In genomic region chr13:90070837-90071525, GRCh38 we compare ENCODE assay signal across 27 cellular contexts.
"Had no signal": no experiment of that assay in that cellular context is flagged by ENCODE, and none has a peak within 500 bp of the region (broad histone marks: within the 10 kb centered on the region; RNA-seq: fewer than 3 reads in every experiment).

No MANE protein-coding gene starts in this region.

- H3K27ac ChIP-seq: Peyer's patch, SJSA1 had no signal

- FAIRE-seq: bronchial epithelial cell, colon, TTC549 had no signal

- H3K4me1 ChIP-seq: Peyer's patch, SJSA1 had no signal

- H3K36me3 ChIP-seq: Peyer's patch, SJSA1 had no signal

- H3K27me3 ChIP-seq: Peyer's patch, SJSA1 had no signal

- H3K4me2 ChIP-seq: SK-N-SH had no signal

- H3K9me3 ChIP-seq: Peyer's patch, SJSA1, SK-N-SH had no signal

- H3K9ac ChIP-seq: SK-N-SH had no signal

- H3K9me2 ChIP-seq: SK-N-SH had no signal

- DNase-seq: activated CD4-positive, alpha-beta T cell treated with anti-CD3 and anti-CD28 coated beads, Interleukin-2, amount 10 ng/mL, durations not matched to agents 24 days and 14 days; activated CD4-positive, alpha-beta T cell treated with anti-CD3 and anti-CD28 coated beads, Interleukin-2, amount 50 U/mL, for 4 hours; activated CD8-positive, alpha-beta T cell treated with anti-CD3 and anti-CD28 coated beads for 36 hours; activated gamma-delta T cell; activated naive CD4-positive, alpha-beta T cell treated with Interleukin-2 at 50 U/mL for 16 hours; activated naive CD8-positive, alpha-beta T cell treated with anti-CD3 and anti-CD28 coated beads, Interleukin-2, amount 10 ng/mL, durations not matched to agents 7 days and 5 days; activated T-cell treated with anti-CD3 and anti-CD28 coated beads, Interleukin-2, amount 50 U/mL, for 24 hours; anterior cingulate cortex; caudate nucleus; MM.1S; NCI-H1092; NCI-H1436 treated with DMSO at 0.1 percent for 48 hours; NCI-H1694 treated with DMSO at 0.1 percent for 48 hours; NCI-H2029; NCI-H345; NCI-H524 treated with DMSO at 0.1 percent for 48 hours; NCI-H748 treated with DMSO at 0.1 percent for 48 hours; NK-92 treated with Interleukin-12 subunit alpha and Interleukin-12 subunit beta, amount 100 ng/mL, for 24 hours; PC-3; Peyer's patch; RPMI8226; SHP77 treated with DMSO at 0.1 percent for 48 hours; SK-N-SH had no signal

- H3K4me3 ChIP-seq: Peyer's patch, SJSA1 had no signal

- ATAC-seq: activated CD8-positive, alpha-beta T cell treated with anti-CD3 and anti-CD28 coated beads for 36 hours; PC-3 had no signal
